8 cellular contexts compared by ENCODE assay signal in the genomic region with DNA sequence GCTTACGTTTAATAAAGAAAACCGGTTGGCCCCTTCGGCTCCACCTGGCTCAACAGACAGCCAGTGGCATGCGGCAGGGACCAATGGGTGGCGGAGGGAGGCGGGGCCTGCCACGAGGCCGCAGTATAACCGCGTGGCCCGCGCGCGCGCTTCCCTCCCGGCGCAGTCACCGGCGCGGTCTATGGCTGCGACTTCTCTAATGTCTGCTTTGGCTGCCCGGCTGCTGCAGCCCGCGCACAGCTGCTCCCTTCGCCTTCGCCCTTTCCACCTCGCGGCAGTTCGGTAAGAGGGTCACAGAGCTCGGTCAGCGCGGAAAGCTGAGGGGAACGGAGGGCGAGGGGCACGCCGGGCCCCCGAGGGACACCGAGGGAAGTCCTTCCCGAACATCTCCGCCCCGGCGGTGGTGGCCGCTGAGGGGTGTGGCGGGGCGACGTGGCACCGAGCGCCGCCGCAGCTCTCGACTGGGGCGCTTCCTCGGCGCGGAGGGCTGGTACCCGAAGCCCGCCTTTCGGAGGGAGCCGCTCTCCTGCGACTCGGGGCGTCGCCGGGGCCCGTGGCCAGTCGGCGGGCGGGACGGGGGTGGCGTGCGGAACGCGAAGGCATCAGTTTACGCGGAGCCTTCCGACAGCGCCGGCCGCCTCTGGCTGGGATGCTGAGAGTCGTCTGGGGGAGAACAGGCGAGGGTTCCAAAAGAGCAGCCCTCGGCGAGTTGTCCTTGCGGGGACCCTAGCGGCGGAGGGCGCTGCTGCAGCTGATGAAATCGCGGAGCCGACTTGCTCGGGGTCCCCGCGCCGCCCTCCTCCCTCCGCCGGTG. TPM values are rescaled to one million over a fixed set of nuclear protein-coding genes. Genes with fewer than 3 reads are reported as not detected.
DNase-seq lines count a peak whose midpoint lies in the region; ATAC-seq and TF ChIP-seq lines count a peak whose summit lies in the region.

A gene (plus strand): TSS at position 155 of the 814 bp plus-strand sequence. CDS start 27 bp downstream, at position 182.

- peak; percentile 92 for DNase-seq in Ammon's horn (ENCODE audit: low spot score)
- DNase-seq in NCI-H460 (ENCODE audit: extremely low read depth, low read depth), result peak; percentile 99
- peak; percentile 93 for DNase-seq in activated CD4-positive, CD25-positive, alpha-beta regulatory T cell treated with anti-CD3 and anti-CD28 coated beads, Interleukin-2, amount 50 U/mL, for 72 hours
- DNase-seq in cerebellum (ENCODE audit: low spot score), result peak; percentile 90
- DNase-seq in kidney glomerular epithelial cell (lab: John Stamatoyannopoulos, UW), result peak; percentile 88
- DNase-seq in stimulated activated CD4-positive, alpha-beta T cell treated with anti-CD3 and anti-CD28 coated beads, Interleukin-1b, Interleukin-23, amount 100 ng/mL, for 1 hour (ENCODE audit: low read depth in 2 of 2), result peak; percentile 62 to 81

- TF ChIP-seq POLR2A in GM19099 (IDR thresholded peaks at IDR 0.05; ENCODE audit: extremely low read depth, insufficient read length, low read depth), result peak; percentile 99

- ATAC-seq in HG03432 (IDR thresholded peaks at IDR 0.05; ENCODE audit: unreplicated experiment), result peak; percentile 91

RNA-seq across cellular contexts. Expression of the gene that starts here (rescaled TPM):
- 893 and 898 TPM in 2 replicates for total RNA-seq in NCI-H460 (2014; rRNA removed; shearing (Covaris generic))
- 401 and 488 TPM in 2 replicates for polyA plus RNA-seq in NCI-H460 (2014; cell fraction: nucleus; rRNA removed)
- 22.6 TPM for total RNA-seq in cerebellum

Comparison
In these comparisons a context has a peak if more than half of its experiments do, and no peak if none do; other contexts are left out.
1. Peak in every context shown above with its lines: DNase-seq and ATAC-seq.
2. RNA of the gene that starts here (total RNA-seq): 893 to 898 TPM in NCI-H460; 22.6 TPM in cerebellum (single experiment); every median in the first group is over 10 times any median in the second.